18 cellular contexts compared by ENCODE assay signal in the genomic region with DNA sequence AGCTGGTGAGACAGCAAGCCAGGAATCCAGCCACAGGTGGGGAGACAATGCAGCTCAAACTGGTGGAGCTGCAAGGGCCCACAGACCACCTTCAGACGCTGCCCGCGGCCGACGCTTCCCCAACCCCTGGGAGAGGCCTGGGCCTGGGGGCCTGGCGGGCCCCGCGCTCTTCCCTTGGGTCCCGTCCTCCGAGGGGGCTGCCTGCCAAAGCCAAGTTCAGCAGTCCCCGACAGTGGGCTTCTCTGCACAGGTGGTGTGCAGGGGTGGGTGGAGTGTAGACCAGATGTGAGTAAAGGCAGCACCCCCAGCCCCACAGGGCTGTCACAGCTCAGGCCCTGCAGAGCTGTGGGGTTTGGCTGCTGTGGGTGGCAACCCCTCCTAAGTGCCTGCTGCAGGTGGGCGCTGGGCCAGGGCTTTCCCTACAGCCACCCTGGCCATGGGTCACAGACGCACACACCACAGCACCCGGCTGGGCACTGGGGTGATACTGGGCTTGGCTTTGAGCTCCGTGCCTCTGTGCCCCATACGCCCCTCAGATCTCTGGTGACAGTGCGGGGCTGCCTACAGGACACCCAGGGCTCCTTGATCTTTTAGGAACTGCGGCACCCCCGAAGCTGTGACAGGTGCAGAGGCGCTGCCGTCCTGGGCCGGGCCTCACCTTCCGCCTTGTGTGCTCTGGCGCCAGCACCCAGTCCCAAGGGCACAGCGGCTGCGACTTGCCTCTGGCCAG. TPM values are rescaled to one million over a fixed set of nuclear protein-coding genes. Genes with fewer than 3 reads are reported as not detected.
DNase-seq lines count a peak whose midpoint lies in the region; ATAC-seq and TF ChIP-seq lines count a peak whose summit lies in the region.
"Had no signal": no experiment of that assay in that cellular context is flagged by ENCODE, and none has a peak within 500 bp of the region (broad histone marks: within the 10 kb centered on the region; RNA-seq: fewer than 3 reads in every experiment).

No MANE protein-coding gene starts in this region.

- no peaks in the 10 kb centered on the region for H3K9me3 Mint-ChIP-seq in chondrocyte (ENCODE audit: low read depth)
- no peaks in the 10 kb centered on the region for H3K9me3 Mint-ChIP-seq in stimulated activated naive CD8-positive, alpha-beta T cell treated with anti-CD3 and anti-CD28 coated beads, Interleukin-15, amount 100 ng/mL, for 72 hours
- H3K9me3 Mint-ChIP-seq: activated naive CD4-positive, alpha-beta T cell treated with anti-CD3 and anti-CD28 coated beads, Interleukin-2, amount 50 U/mL, for 72 hours; stimulated activated naive B cell treated with anti-CD40 and anti-IgM and Interleukin-4, amounts not matched to agents 10 μg/mL and 1 μg/mL and 100 μg/mL, for 72 hours; T-helper 1 cell treated with Interleukin-12 subunit alpha and Interleukin-12 subunit beta and Interleukin-4 antibody, amounts not matched to agents 30 μg/mL and 1 μg/mL, for 36 hours had no signal

- no peaks in the 10 kb centered on the region for H3K4me1 ChIP-seq in mucosa of descending colon (ENCODE audit: low read depth)

- no peak for TF ChIP-seq POLR2A in lower leg skin (IDR thresholded peaks at IDR 0.05)

- H3K36me3 ChIP-seq in mucosa of descending colon (ENCODE audit: low read depth): no peaks in the 10 kb centered on the region

- DNase-seq in activated effector memory CD4-positive, alpha-beta T cell treated with anti-CD3 and anti-CD28 coated beads, Interleukin-2, amount 50 U/mL, for 16 hours: peak; percentile 62
- no peak for DNase-seq in activated effector memory CD4-positive, alpha-beta T cell treated with Interleukin-2 at 50 U/mL for 16 hours
- DNase-seq in chondrocyte (ENCODE audit: low spot score) (peak; percentile 81), mucosa of descending colon (no peak), cerebellar cortex (ENCODE audit: low spot score) (no peak), DMS79 treated with DMSO at 0.1 percent for 48 hours (lab: John Stamatoyannopoulos, UW) (no peak), lower leg skin (ENCODE audit: low spot score in 2 of 2) (no peak)
- no peak for DNase-seq in stimulated activated naive CD8-positive, alpha-beta T cell treated with anti-CD3 and anti-CD28 coated beads, Interleukin-15, amount 100 ng/mL, for 72 hours
- DNase-seq: activated CD4-positive, CD25-positive, alpha-beta regulatory T cell treated with anti-CD3 and anti-CD28 coated beads, Interleukin-2, amount 50 U/mL, for 72 hours; activated CD8-positive, alpha-beta memory T cell treated with anti-CD3 and anti-CD28 coated beads, Interleukin-2, amount 10 ng/mL, durations not matched to agents 7 days and 5 days; effector memory CD4-positive, alpha-beta T cell; NCI-H1048; NCI-H2107; stimulated activated naive B cell treated with anti-CD40 and anti-IgM and Interleukin-4, amounts not matched to agents 10 μg/mL and 1 μg/mL and 100 μg/mL, for 72 hours had no signal

- TF ChIP-seq CTCF in chondrocyte (IDR thresholded peaks at IDR 0.05) (no peak), mucosa of descending colon (IDR thresholded peaks at IDR 0.05) (no peak), lower leg skin (IDR thresholded peaks at IDR 0.05) (no peak)

- no peaks in the 10 kb centered on the region for H3K9me3 ChIP-seq in mucosa of descending colon

- intact Hi-C loops in mucosa of descending colon (cut with DNase I, micrococcal nuclease) (no loop called here), lower leg skin (cut with DNase I; ENCODE audit: low total_unique reads) (no loop called here)

- H3K4me3 ChIP-seq in mucosa of descending colon (no peak overlapping the region), lower leg skin (ENCODE audit: low read depth, poor library complexity, severe bottlenecking) (no peak overlapping the region)
- H3K4me3 ChIP-seq: lung, smooth muscle cell had no signal

- peak; percentile 25 for ATAC-seq in mucosa of descending colon
- ATAC-seq in stimulated activated naive CD8-positive, alpha-beta T cell treated with anti-CD3 and anti-CD28 coated beads, Interleukin-15, amount 100 ng/mL, for 72 hours: peak; percentile 41
- ATAC-seq: activated CD8-positive, alpha-beta memory T cell treated with anti-CD3 and anti-CD28 coated beads, Interleukin-2, amount 10 ng/mL, durations not matched to agents 7 days and 5 days had no signal

- peaks cover 12% of the 10 kb centered on the region for H3K36me3 Mint-ChIP-seq in chondrocyte (ENCODE audit: low read depth)

- H3K4me1 Mint-ChIP-seq in chondrocyte (ENCODE audit: low read depth): no peaks in the 10 kb centered on the region
- H3K4me1 Mint-ChIP-seq in stimulated activated naive CD8-positive, alpha-beta T cell treated with anti-CD3 and anti-CD28 coated beads, Interleukin-15, amount 100 ng/mL, for 72 hours: peaks cover 24% of the 10 kb centered on the region

- 75% methylated on average over 21 to 25 of the region's 26 CpGs for WGBS in lower leg skin, 2 donors

- no peak overlapping the region for H3K4me3 Mint-ChIP-seq in chondrocyte (ENCODE audit: unreplicated experiment)
- no peak overlapping the region for H3K4me3 Mint-ChIP-seq in stimulated activated naive CD8-positive, alpha-beta T cell treated with anti-CD3 and anti-CD28 coated beads, Interleukin-15, amount 100 ng/mL, for 72 hours
- H3K4me3 Mint-ChIP-seq: activated CD8-positive, alpha-beta memory T cell treated with anti-CD3 and anti-CD28 coated beads, Interleukin-2, amount 10 ng/mL, durations not matched to agents 7 days and 5 days; stimulated activated naive B cell treated with anti-CD40 and anti-IgM and Interleukin-4, amounts not matched to agents 10 μg/mL and 1 μg/mL and 100 μg/mL, for 72 hours; T-helper 1 cell treated with Interleukin-12 subunit alpha and Interleukin-12 subunit beta and Interleukin-4 antibody, amounts not matched to agents 30 μg/mL and 1 μg/mL, for 36 hours had no signal

- no peaks in the 10 kb centered on the region for H3K27me3 Mint-ChIP-seq in chondrocyte (ENCODE audit: low read depth)
- no peaks in the 10 kb centered on the region for H3K27me3 Mint-ChIP-seq in stimulated activated naive CD8-positive, alpha-beta T cell treated with anti-CD3 and anti-CD28 coated beads, Interleukin-15, amount 100 ng/mL, for 72 hours
- H3K27me3 Mint-ChIP-seq: activated CD8-positive, alpha-beta memory T cell treated with anti-CD3 and anti-CD28 coated beads, Interleukin-2, amount 10 ng/mL, durations not matched to agents 7 days and 5 days; stimulated activated naive B cell treated with anti-CD40 and anti-IgM and Interleukin-4, amounts not matched to agents 10 μg/mL and 1 μg/mL and 100 μg/mL, for 72 hours had no signal

- no peak overlapping the region for H3K27ac Mint-ChIP-seq in chondrocyte (ENCODE audit: unreplicated experiment)
- H3K27ac Mint-ChIP-seq in stimulated activated naive CD8-positive, alpha-beta T cell treated with anti-CD3 and anti-CD28 coated beads, Interleukin-15, amount 100 ng/mL, for 72 hours: no peak overlapping the region
- H3K27ac Mint-ChIP-seq: activated CD8-positive, alpha-beta memory T cell treated with anti-CD3 and anti-CD28 coated beads, Interleukin-2, amount 10 ng/mL, durations not matched to agents 7 days and 5 days; stimulated activated naive B cell treated with anti-CD40 and anti-IgM and Interleukin-4, amounts not matched to agents 10 μg/mL and 1 μg/mL and 100 μg/mL, for 72 hours; T-helper 1 cell treated with Interleukin-12 subunit alpha and Interleukin-12 subunit beta and Interleukin-4 antibody, amounts not matched to agents 30 μg/mL and 1 μg/mL, for 36 hours had no signal

RNA-seq across cellular contexts. Expression of gene BNIP3, which starts 20.5 kb away (rescaled TPM):
- total RNA-seq in chondrocyte (31.0 to 97.4 TPM (median 88.9 TPM) in 3 replicates), mucosa of descending colon (10 to 100 TPM in 1 of 3 donors, 1 to 10 TPM in 2; 2.5 to 25.8 (median 5.6) TPM), lower leg skin (100 to 1,000 TPM in 3 of 4 donors, 10 to 100 TPM in 1; 78.4 to 241 (median 168) TPM)

Comparison
In these comparisons a context has a peak if more than half of its experiments do, and no peak if none do; other contexts are left out.
1. DNase-seq: peak in activated effector memory CD4-positive, alpha-beta T cell treated with anti-CD3 and anti-CD28 coated beads, Interleukin-2, amount 50 U/mL, for 16 hours (single experiment) and chondrocyte (single experiment); none in activated effector memory CD4-positive, alpha-beta T cell treated with Interleukin-2 at 50 U/mL for 16 hours (single experiment), mucosa of descending colon (0 of 3), stimulated activated naive CD8-positive, alpha-beta T cell treated with anti-CD3 and anti-CD28 coated beads, Interleukin-15, amount 100 ng/mL, for 72 hours (0 of 2), cerebellar cortex (single experiment), DMS79 treated with DMSO at 0.1 percent for 48 hours (single experiment) and lower leg skin (0 of 2).